In genomic region chr10:12512292-12513002, GRCh38 we compare ENCODE assay signal across 14 cellular contexts.
DNase-seq lines count a peak whose midpoint lies in the region; ATAC-seq, FAIRE-seq and TF ChIP-seq lines count a peak whose summit lies in the region.
"Had no signal": no experiment of that assay in that cellular context is flagged by ENCODE, and none has a peak within 500 bp of the region (broad histone marks: within the 10 kb centered on the region; RNA-seq: fewer than 3 reads in every experiment).

No MANE protein-coding gene starts in this region.

- H2BK5ac ChIP-seq in H1 (ENCODE audit: low read depth, low read length) = no peak overlapping the region

- TF ChIP-seq POLR2A in H1 (IDR thresholded peaks at IDR 0.05; ENCODE audit: control extremely low read depth in 1 of 2, low read depth in 2 of 2, low read length in 2 of 2) = no peak

- H3K4me1 ChIP-seq in H1 (replicated peaks in 1 of 4; ENCODE audit: control insufficient read depth in 3 of 4, insufficient read depth in 4 of 4, low read length in 3 of 4) = no peaks in the 10 kb centered on the region
- H3K4me1 ChIP-seq: ascending aorta, Caco-2 had no signal

- no peak for TF ChIP-seq RAD21 in H1 (IDR thresholded peaks at IDR 0.05 in 1 of 2, conservative IDR thresholded peaks at IDR 0.05 in 1 of 2; ENCODE audit: low read depth in 2 of 2, low read length in 2 of 2)

- no peak overlapping the region for H4K91ac ChIP-seq in H1 (replicated peaks; ENCODE audit: insufficient read length, low read length)

- intact Hi-C loops in MCF 10A (cut with micrococcal nuclease) = no loop called here

- no peak overlapping the region for H2BK120ac ChIP-seq in H1 (replicated peaks; ENCODE audit: low read depth, low read length)

- peak; percentile 9 for DNase-seq in activated CD8-positive, alpha-beta memory T cell treated with anti-CD3 and anti-CD28 coated beads for 24 hours
- no peak for DNase-seq in activated CD8-positive, alpha-beta memory T cell treated with anti-CD3 and anti-CD28 coated beads, Interleukin-2, amount 50 U/mL, for 48 hours
- DNase-seq in NCI-H510A (lab: John Stamatoyannopoulos, UW) (peak; percentile 90), H1 (ENCODE audit: low read depth in 1 of 2, low spot score in 2 of 2) (peak in 1 of 2 experiments; percentile 28), type B pancreatic cell (ENCODE audit: extremely low spot score, unreplicated experiment) (no peak), MCF 10A (ENCODE audit: unreplicated experiment) (no peak)
- DNase-seq: ACHN, Kasumi-1, NCI-H2171 had no signal

- no peak overlapping the region for H3K18ac ChIP-seq in H1 (ENCODE audit: extremely low read depth, low read length)

- no peak for FAIRE-seq in H1 (lab: Jason Lieb, UNC)
- FAIRE-seq: GM19239 had no signal

- no peaks in the 10 kb centered on the region for H3K27me3 ChIP-seq in H1 (replicated peaks in 1 of 4; ENCODE audit: control insufficient read depth in 3 of 4, extremely low read depth in 1 of 4, insufficient read depth in 3 of 4, low read length in 3 of 4)
- H3K27me3 ChIP-seq: ascending aorta had no signal

- no peaks in the 10 kb centered on the region for H4K20me1 ChIP-seq in H1 (replicated peaks in 1 of 2; ENCODE audit: control insufficient read depth in 1 of 2, insufficient read depth in 2 of 2, low read length in 2 of 2)

- no peak for TF ChIP-seq CTCF in H1 (IDR thresholded peaks at IDR 0.05; ENCODE audit: control extremely low read depth in 1 of 3, insufficient read depth in 1 of 3, low read depth in 1 of 3, low read length in 3 of 3)
- TF ChIP-seq CTCF in type B pancreatic cell (conservative IDR thresholded peaks at IDR 0.05) = no peak
- no peak for TF ChIP-seq CTCF in MCF 10A (IDR thresholded peaks at IDR 0.05; ENCODE audit: unreplicated experiment)

- H3K56ac ChIP-seq in H1 (replicated peaks; ENCODE audit: insufficient read length, low read depth, low read length) = no peak overlapping the region

- ATAC-seq in HG03175 (IDR thresholded peaks at IDR 0.05; ENCODE audit: unreplicated experiment) (no peak), GM19463 (IDR thresholded peaks at IDR 0.05; ENCODE audit: unreplicated experiment) (no peak)

- H3K4me3 ChIP-seq in H1 (ENCODE audit: extremely low read depth in 1 of 4, insufficient read depth in 2 of 4, low read depth in 3 of 4, low read length in 4 of 4) = no peak overlapping the region
- H3K4me3 ChIP-seq: ascending aorta had no signal

- H3K27me3 Mint-ChIP-seq in type B pancreatic cell = no peaks in the 10 kb centered on the region
- H3K27me3 Mint-ChIP-seq in MCF 10A (ENCODE audit: insufficient read depth, unreplicated experiment) = no peaks in the 10 kb centered on the region

- H3K79me1 ChIP-seq in H1 (ENCODE audit: low read depth, low read length) = no peaks in the 10 kb centered on the region

- H3K9ac ChIP-seq in H1 (replicated peaks in 1 of 4; ENCODE audit: extremely low read depth in 1 of 4, low read depth in 3 of 4, low read length in 3 of 4) = no peak overlapping the region

- H3K36me3 ChIP-seq in H1 (ENCODE audit: control insufficient read depth in 2 of 4, insufficient read depth in 4 of 4, low read length in 3 of 4) = no peaks in the 10 kb centered on the region
- H3K36me3 ChIP-seq: ascending aorta had no signal

- H3K23me2 ChIP-seq in H1 (ENCODE audit: low read depth, low read length) = no peaks in the 10 kb centered on the region

- no peak overlapping the region for H2AK5ac ChIP-seq in H1 (ENCODE audit: low read depth, low read length)

- no peak overlapping the region for H3K4ac ChIP-seq in H1 (replicated peaks; ENCODE audit: insufficient read length, low read depth, low read length)

- peaks cover 3% of the 10 kb centered on the region for H3K9me3 Mint-ChIP-seq in type B pancreatic cell
- H3K9me3 Mint-ChIP-seq in MCF 10A (ENCODE audit: unreplicated experiment) = no peaks in the 10 kb centered on the region

- no peaks in the 10 kb centered on the region for H3K79me2 ChIP-seq in H1 (ENCODE audit: control insufficient read depth in 1 of 2, insufficient read depth in 2 of 2, low read length in 2 of 2)

- H3K27ac Mint-ChIP-seq in type B pancreatic cell (peak overlapping the region; percentile 80), MCF 10A (ENCODE audit: low read depth, unreplicated experiment) (no peak overlapping the region)

- 0 out of 2 replicates have a peak overlapping the region, but pooled peaks have one; percentile 23 for H2BK12ac ChIP-seq in H1 (ENCODE audit: low read depth, low read length)

- POLR2A ChIA-PET in H1 (lab: Charles Lee; ENCODE audit: partially characterized antibody) (interaction anchor here (0.6 to 0.7 kb wide), 2 partner anchors 51 to 1005 kb away, joined by 3 to 4 read pairs; no protein-coding TSS in a partner anchor), MCF 10A (lab: Yijun Ruan, JAX) (interaction anchor here (1.0 kb wide), 1 partner anchor 39 kb away, joined by 3 read pairs; no protein-coding TSS in a partner anchor)

- TF ChIP-seq EP300 in H1 (IDR thresholded peaks at IDR 0.05; ENCODE audit: borderline replicate concordance in 1 of 2, low read depth in 2 of 2, low read length in 2 of 2) = no peak

- no peak overlapping the region for H3K4me2 ChIP-seq in H1 (ENCODE audit: insufficient read depth in 1 of 2, low read depth in 2 of 2, low read length in 2 of 2)

- BruUV-seq in MCF 10A (replicated peaks; lab: Mats Ljungman, UMichigan) = no TSS peak

- CTCF ChIA-PET in H1 (lab: Charles Lee; ENCODE audit: partially characterized antibody) (interaction anchor here (0.6 to 2.7 kb wide), 5 partner anchors 11 to 144 kb away, joined by 3 to 7 read pairs (median 3); no protein-coding TSS in a partner anchor), MCF 10A (lab: Yijun Ruan, JAX) (interaction anchor here (1.1 kb wide), 1 partner anchor 199 kb away, joined by 3 read pairs; no protein-coding TSS in a partner anchor)

- H3K36me3 Mint-ChIP-seq in type B pancreatic cell (peaks cover 6% of the 10 kb centered on the region), MCF 10A (ENCODE audit: insufficient read depth, unreplicated experiment) (no peaks in the 10 kb centered on the region)

- H4K8ac ChIP-seq in H1 (ENCODE audit: extremely low read depth, insufficient read depth, low read length) = no peak overlapping the region

- H3K4me3 Mint-ChIP-seq in type B pancreatic cell = no peak overlapping the region
- H3K4me3 Mint-ChIP-seq in MCF 10A (ENCODE audit: unreplicated experiment) = no peak overlapping the region

- 91% methylated on average over 19 of the region's 19 CpGs; no CpG with 5 or more reads in 1 of the 2 experiments for WGBS in H1 (ENCODE audit: extremely low coverage in 1 of 2, insufficient coverage in 1 of 2, insufficient read length in 1 of 2, insufficient replicate concordance in 2 of 2, low coverage in 1 of 2, low lambda C conversion rate in 2 of 2, missing lambda C conversion rate in 1 of 2), 2 experiments

- H3K4me1 Mint-ChIP-seq in type B pancreatic cell (ENCODE audit: unreplicated experiment) (peaks cover 27% of the 10 kb centered on the region), MCF 10A (ENCODE audit: insufficient read depth, unreplicated experiment) (no peaks in the 10 kb centered on the region)

- no peak overlapping the region for H3K27ac ChIP-seq in H1 (ENCODE audit: low read depth, low read length)
- H3K27ac ChIP-seq: ascending aorta had no signal

- no peaks in the 10 kb centered on the region for H3K9me3 ChIP-seq in H1 (ENCODE audit: insufficient read depth in 2 of 2, low read depth in 1 of 2, low read length in 1 of 2)
- H3K9me3 ChIP-seq: ascending aorta, Caco-2 had no signal

- no peak overlapping the region for H3K23ac ChIP-seq in H1 (ENCODE audit: insufficient read length)

- no peak overlapping the region for H4K5ac ChIP-seq in H1 (ENCODE audit: insufficient read length, low read depth, low read length)

- no peak overlapping the region for H2BK20ac ChIP-seq in H1 (ENCODE audit: low read length)

- no peak overlapping the region for H2BK15ac ChIP-seq in H1 (ENCODE audit: low read length)

- no peak overlapping the region for H3K14ac ChIP-seq in H1 (ENCODE audit: insufficient read length)

- H2AFZ ChIP-seq in H1 (ENCODE audit: low read length) = no peak overlapping the region

TF ChIP-seq in H1, 55 proteins besides CTCF, POLR2A, EP300 and RAD21:
- peak; percentile 54; the same call in 1 of the 2 replicates for TF ChIP-seq CEBPB (IDR thresholded peaks at IDR 0.05; ENCODE audit: low read depth, low read length)
- no peak for TF ChIP-seq JUND (IDR thresholded peaks at IDR 0.05; ENCODE audit: low read length)

Comparison
In these comparisons a context has a peak if more than half of its experiments do, and no peak if none do; other contexts are left out.
1. DNase-seq: peak in activated CD8-positive, alpha-beta memory T cell treated with anti-CD3 and anti-CD28 coated beads for 24 hours (single experiment) and NCI-H510A (single experiment); none in activated CD8-positive, alpha-beta memory T cell treated with anti-CD3 and anti-CD28 coated beads, Interleukin-2, amount 50 U/mL, for 48 hours (single experiment), type B pancreatic cell (single experiment) and MCF 10A (single experiment).